8 cellular contexts compared by ENCODE assay signal in the genomic region with DNA sequence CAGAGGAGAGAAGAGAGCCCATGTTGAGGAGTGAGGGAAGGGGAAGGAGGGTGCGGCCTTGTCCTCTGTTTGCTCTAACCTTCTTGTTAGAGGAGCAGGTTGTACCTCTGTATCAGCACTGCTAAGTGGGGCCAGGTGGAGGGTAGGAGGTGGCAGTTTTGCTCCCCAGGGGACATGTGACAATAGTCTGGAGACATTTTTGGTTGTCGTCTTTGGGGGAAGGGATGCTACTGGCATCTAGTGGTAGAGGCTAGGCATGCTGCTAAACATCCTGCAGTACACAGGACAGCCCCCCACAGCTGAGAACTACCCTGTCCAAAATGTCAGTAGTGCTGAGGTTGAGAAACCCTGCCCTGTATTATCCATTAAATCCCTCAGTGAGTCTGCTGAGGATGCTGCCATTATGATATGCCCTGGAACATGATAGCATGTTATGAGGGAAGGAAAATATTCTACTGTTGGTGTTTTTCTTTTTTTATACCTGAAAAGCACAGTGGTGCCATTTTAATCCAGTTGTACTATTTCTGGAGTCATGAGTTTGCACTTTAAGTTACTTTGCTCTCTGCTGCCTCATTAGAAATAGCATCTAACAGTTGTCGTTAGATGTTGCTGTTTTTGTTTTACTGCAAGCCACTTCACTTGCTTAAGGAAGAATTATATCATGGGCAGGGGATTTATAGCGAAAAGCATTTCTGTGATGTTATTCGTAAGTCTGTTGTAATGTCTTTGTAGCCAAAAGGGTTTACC.
A peak's percentile ranks its signal among the peaks of the same experiment; 100 is the strongest.
DNase-seq lines count a peak whose midpoint lies in the region; ATAC-seq, FAIRE-seq and TF ChIP-seq lines count a peak whose summit lies in the region.

No MANE protein-coding gene starts in this region.

- H3K18ac ChIP-seq in neuronal stem cell (ENCODE audit: low read length), result no peak overlapping the region

- H3K4me3 ChIP-seq in endothelial cell of umbilical vein (replicated peaks in 1 of 3; ENCODE audit: insufficient read depth in 1 of 3, low read depth in 1 of 3, low read length in 3 of 3), result no peak overlapping the region
- H3K4me3 ChIP-seq in neuronal stem cell (ENCODE audit: low read length in 2 of 2), result no peak overlapping the region

- H3K27me3 ChIP-seq in endothelial cell of umbilical vein (ENCODE audit: control insufficient read depth in 2 of 2, insufficient read depth in 2 of 2, low read length in 2 of 2) (no peaks in the 10 kb centered on the region), neuronal stem cell (ENCODE audit: control insufficient read depth in 3 of 3, insufficient read depth in 3 of 3, low read depth in 1 of 3, low read length in 3 of 3) (no peaks in the 10 kb centered on the region)

- no peaks in the 10 kb centered on the region for H3K79me1 ChIP-seq in neuronal stem cell (ENCODE audit: low read depth, low read length)

- POLR2A ChIA-PET in endothelial cell of umbilical vein (lab: Charles Lee), result no interaction called here

- BruUV-seq in endothelial cell of umbilical vein (replicated peaks; lab: Mats Ljungman, UMichigan), result no TSS peak

- H3K79me2 ChIP-seq in endothelial cell of umbilical vein (ENCODE audit: control insufficient read depth, insufficient read depth, low read length), result no peaks in the 10 kb centered on the region

- no peak overlapping the region for H2BK12ac ChIP-seq in neuronal stem cell (ENCODE audit: low read length)

- intact Hi-C loops in endothelial cell of umbilical vein (cut with micrococcal nuclease), result loop anchor here (5.0 kb wide), 1 partner anchor 163 kb away; the partner anchor contains the start of gene SLC25A4

- H3K27ac ChIP-seq in C4-2B (no peak overlapping the region), endothelial cell of umbilical vein (ENCODE audit: insufficient read depth, low read depth, low read length) (no peak overlapping the region), neuronal stem cell (replicated peaks; ENCODE audit: low read length) (peak overlapping the region; percentile 81)

- no peak overlapping the region for H4K8ac ChIP-seq in neuronal stem cell (ENCODE audit: low read depth, low read length)

- H4K20me1 ChIP-seq in endothelial cell of umbilical vein (replicated peaks; ENCODE audit: control insufficient read depth, extremely low read depth, insufficient read depth, low read length), result no peaks in the 10 kb centered on the region

- no peak overlapping the region for H3K23ac ChIP-seq in neuronal stem cell (ENCODE audit: low read depth, low read length, poor library complexity)

- H3K4me1 ChIP-seq in endothelial cell of umbilical vein (ENCODE audit: control insufficient read depth, extremely low read depth, insufficient read depth, low read length) (no peaks in the 10 kb centered on the region), neuronal stem cell (ENCODE audit: control insufficient read depth in 2 of 2, insufficient read depth in 1 of 2, low read depth in 1 of 2, low read length in 2 of 2) (peaks cover 23% of the 10 kb centered on the region in 2 donors)

- FAIRE-seq in endothelial cell of umbilical vein (lab: Jason Lieb, UNC), result no peak

- H3K36me3 ChIP-seq in endothelial cell of umbilical vein (ENCODE audit: control insufficient read depth in 2 of 2, extremely low read depth in 1 of 2, insufficient read depth in 2 of 2, low read length in 2 of 2), result peaks cover 0 to 5% of the 10 kb centered on the region in 2 experiments
- H3K36me3 ChIP-seq in neuronal stem cell (replicated peaks in 1 of 2; ENCODE audit: control insufficient read depth in 2 of 2, insufficient read depth in 2 of 2, low read length in 2 of 2), result peaks cover 0 to 12% of the 10 kb centered on the region in 2 donors

- no peak overlapping the region for H2AK5ac ChIP-seq in neuronal stem cell (ENCODE audit: low read depth, low read length)

- no peak overlapping the region for H3K14ac ChIP-seq in neuronal stem cell (ENCODE audit: low read length)

- H2AFZ ChIP-seq in endothelial cell of umbilical vein (ENCODE audit: low read depth, low read length) (no peak overlapping the region), neuronal stem cell (ENCODE audit: low read length) (peak overlapping the region; percentile 57)

- no peaks in the 10 kb centered on the region for H3K9me1 ChIP-seq in endothelial cell of umbilical vein (replicated peaks; ENCODE audit: control insufficient read depth, extremely low read depth, insufficient read depth, low read length)

- WGBS in neuronal stem cell (ENCODE audit: extremely low coverage in 2 of 2, insufficient read length in 2 of 2, insufficient replicate concordance in 1 of 2), 2 donors, result no CpG with 5 or more reads among the region's 5 CpGs

- H3K9ac ChIP-seq in endothelial cell of umbilical vein (replicated peaks; ENCODE audit: extremely low read depth, insufficient read depth, low read length), result no peak overlapping the region
- H3K9ac ChIP-seq in neuronal stem cell (ENCODE audit: low read depth, low read length, poor library complexity), result no peak overlapping the region

- H2BK120ac ChIP-seq in neuronal stem cell (ENCODE audit: low read depth, low read length), result no peak overlapping the region

- CTCF ChIA-PET in endothelial cell of umbilical vein (lab: Charles Lee), result interaction anchor here (1.3 to 2.2 kb wide), 2 partner anchors 103 to 265 kb away, joined by 3 to 5 read pairs; no protein-coding TSS in a partner anchor

- no peak overlapping the region for H2BK15ac ChIP-seq in neuronal stem cell (ENCODE audit: low read length)

- H3K9me3 ChIP-seq in endothelial cell of umbilical vein (replicated peaks; ENCODE audit: control insufficient read depth, insufficient read depth, low read length) (no peaks in the 10 kb centered on the region), neuronal stem cell (replicated peaks in 1 of 2; ENCODE audit: control insufficient read depth in 2 of 2, insufficient read depth in 1 of 2, low read depth in 1 of 2, low read length in 2 of 2) (no peaks in the 10 kb centered on the region)

- H3K4me2 ChIP-seq in endothelial cell of umbilical vein (ENCODE audit: insufficient read depth, low read length) (no peak overlapping the region), neuronal stem cell (ENCODE audit: insufficient read depth, low read length, poor library complexity, severe bottlenecking) (no peak overlapping the region)

- no peak overlapping the region for H3K4ac ChIP-seq in neuronal stem cell (ENCODE audit: low read length)

- peak; percentile 55 for ATAC-seq in GM18907 (IDR thresholded peaks at IDR 0.05; ENCODE audit: unreplicated experiment)
- ATAC-seq in HG03066 (IDR thresholded peaks at IDR 0.05; ENCODE audit: low read depth, unreplicated experiment), result peak; percentile 32

- peak; percentile 26 for DNase-seq in RPMI8226
- DNase-seq in endothelial cell of umbilical vein (ENCODE audit: low read depth, low spot score), result peak; percentile 18
- DNase-seq in neuronal stem cell (ENCODE audit: low spot score), result peak; percentile 51
- DNase-seq in ureter (ENCODE audit: low spot score), result no peak
- no peak for DNase-seq in activated CD4-positive, CD25-positive, alpha-beta regulatory T cell treated with anti-CD3 and anti-CD28 coated beads, Interleukin-2, amount 50 U/mL, for 72 hours

- H4K91ac ChIP-seq in neuronal stem cell (ENCODE audit: low read depth, low read length, poor library complexity), result no peak overlapping the region

- peak; percentile 28 for TF ChIP-seq CTCF in C4-2B (conservative IDR thresholded peaks at IDR 0.05)
- TF ChIP-seq CTCF in endothelial cell of umbilical vein (IDR thresholded peaks at IDR 0.05; ENCODE audit: extremely low read depth in 1 of 2, insufficient read depth in 1 of 2, low read depth in 1 of 2, low read length in 2 of 2), result peak; percentile 16 to 22

- no peak for TF ChIP-seq POLR2A in endothelial cell of umbilical vein (IDR thresholded peaks at IDR 0.05; ENCODE audit: low read depth, low read length)

- H2BK5ac ChIP-seq in neuronal stem cell (ENCODE audit: low read length), result no peak overlapping the region

- dilution Hi-C loops in endothelial cell of umbilical vein (cut with MboI; ENCODE audit: extremely low pct_ligation_motif_present, low sequenced_read_pairs), result no loop called here

TF ChIP-seq in endothelial cell of umbilical vein, 7 proteins besides CTCF, POLR2A, EP300 and RAD21:
- no peak for TF ChIP-seq GATA2 (IDR thresholded peaks at IDR 0.05; ENCODE audit: insufficient read depth, insufficient read length, low read depth, low read length)
- TF ChIP-seq, protein P1, sequence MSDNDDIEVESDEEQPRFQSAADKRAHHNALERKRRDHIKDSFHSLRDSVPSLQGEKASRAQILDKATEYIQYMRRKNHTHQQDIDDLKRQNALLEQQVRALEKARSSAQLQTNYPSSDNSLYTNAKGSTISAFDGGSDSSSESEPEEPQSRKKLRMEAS (IDR thresholded peaks at IDR 0.05; ENCODE audit: insufficient read depth, insufficient read length), result no peak
- no peak for TF ChIP-seq FOS (IDR thresholded peaks at IDR 0.05; ENCODE audit: borderline replicate concordance, insufficient read depth, low read length)

Comparison
In these comparisons a context has a peak if more than half of its experiments do, and no peak if none do; other contexts are left out.
1. DNase-seq: peak in RPMI8226 (single experiment), endothelial cell of umbilical vein (single experiment) and neuronal stem cell (single experiment); none in ureter (single experiment) and activated CD4-positive, CD25-positive, alpha-beta regulatory T cell treated with anti-CD3 and anti-CD28 coated beads, Interleukin-2, amount 50 U/mL, for 72 hours (single experiment).